ENCODE assay signal across 6 cellular contexts in genomic region chr2:219551863-219552381, GRCh38. TPM values are rescaled to one million over a fixed set of nuclear protein-coding genes. Genes with fewer than 3 reads are reported as not detected.
DNase-seq lines count a peak whose midpoint lies in the region; ATAC-seq and TF ChIP-seq lines count a peak whose summit lies in the region.

No MANE protein-coding gene starts in this region.

- H3K36me3 Mint-ChIP-seq in CD8-positive, alpha-beta memory T cell = no peaks in the 10 kb centered on the region
- no peaks in the 10 kb centered on the region for H3K36me3 Mint-ChIP-seq in activated naive CD4-positive, alpha-beta T cell treated with anti-CD3 and anti-CD28 coated beads, Interleukin-2, amount 50 U/mL, for 24 hours
- peaks cover 18% of the 10 kb centered on the region for H3K36me3 Mint-ChIP-seq in mesothelial cell of epicardium

- H3K27ac Mint-ChIP-seq in CD8-positive, alpha-beta memory T cell = peak overlapping the region in 3 of 8 donors; percentile 11 to 47 (median 26)
- peak overlapping the region; percentile 35 for H3K27ac Mint-ChIP-seq in activated naive CD4-positive, alpha-beta T cell treated with anti-CD3 and anti-CD28 coated beads, Interleukin-2, amount 50 U/mL, for 24 hours
- H3K27ac Mint-ChIP-seq in mesothelial cell of epicardium = no peak overlapping the region

- H3K9me3 Mint-ChIP-seq in CD8-positive, alpha-beta memory T cell = no peaks in the 10 kb centered on the region
- no peaks in the 10 kb centered on the region for H3K9me3 Mint-ChIP-seq in activated naive CD4-positive, alpha-beta T cell treated with anti-CD3 and anti-CD28 coated beads, Interleukin-2, amount 50 U/mL, for 24 hours
- H3K9me3 Mint-ChIP-seq in mesothelial cell of epicardium = no peaks in the 10 kb centered on the region

- peak overlapping the region; percentile 32 for H3K4me3 ChIP-seq in CD8-positive, alpha-beta memory T cell (ENCODE audit: low read length)

- H3K27me3 ChIP-seq in CD8-positive, alpha-beta memory T cell (ENCODE audit: insufficient read depth, low read length, poor library complexity, severe bottlenecking) = peaks cover 26% of the 10 kb centered on the region

- no peaks in the 10 kb centered on the region for H3K9me3 ChIP-seq in CD8-positive, alpha-beta memory T cell (ENCODE audit: low read length)

- peaks cover 36 to 74% of the 10 kb centered on the region in 2 donors for H3K27me3 Mint-ChIP-seq in CD8-positive, alpha-beta memory T cell
- peaks cover 24% of the 10 kb centered on the region for H3K27me3 Mint-ChIP-seq in activated naive CD4-positive, alpha-beta T cell treated with anti-CD3 and anti-CD28 coated beads, Interleukin-2, amount 50 U/mL, for 24 hours
- peaks cover 13% of the 10 kb centered on the region for H3K27me3 Mint-ChIP-seq in mesothelial cell of epicardium (ENCODE audit: low read depth)

- DNase-seq in CD8-positive, alpha-beta memory T cell = peak in 1 of 5 donors; percentile 26
- DNase-seq in mesothelial cell of epicardium (ENCODE audit: low spot score in 2 of 2, unreplicated experiment in 2 of 2) (no peak), NCI-H524 (lab: John Stamatoyannopoulos, UW) (no peak)
- no peak for DNase-seq in activated CD4-positive, alpha-beta T cell treated with anti-CD3 and anti-CD28 coated beads for 1 hour

- H3K36me3 ChIP-seq in CD8-positive, alpha-beta memory T cell (ENCODE audit: insufficient read depth, low read length) = no peaks in the 10 kb centered on the region

- H3K4me1 ChIP-seq in CD8-positive, alpha-beta memory T cell (ENCODE audit: insufficient read depth, low read length) = peaks cover 7% of the 10 kb centered on the region

- POLR2A ChIA-PET in CD8-positive, alpha-beta memory T cell (lab: Charles Lee) = interaction anchor here (1.0 kb wide), 1 partner anchor 164 kb away, joined by 4 read pairs; the partner anchor contains the start of gene DNPEP

- no peak overlapping the region for H3K27ac ChIP-seq in CD8-positive, alpha-beta memory T cell (ENCODE audit: low read depth, low read length)

- peak overlapping the region; percentile 55 to 91 (median 69) for H3K4me3 Mint-ChIP-seq in CD8-positive, alpha-beta memory T cell
- peak overlapping the region; percentile 76 for H3K4me3 Mint-ChIP-seq in activated naive CD4-positive, alpha-beta T cell treated with anti-CD3 and anti-CD28 coated beads, Interleukin-2, amount 50 U/mL, for 24 hours
- peak overlapping the region; percentile 76 for H3K4me3 Mint-ChIP-seq in mesothelial cell of epicardium

- ATAC-seq in HG02759 (IDR thresholded peaks at IDR 0.05; ENCODE audit: unreplicated experiment) = peak; percentile 13

- CTCF ChIA-PET in CD8-positive, alpha-beta memory T cell (lab: Charles Lee) = interaction anchor here (1.1 to 6.3 kb wide), 2 partner anchors 10 to 13 kb away, joined by 4 to 34 read pairs; partner anchors contain the start of genes CHPF and TMEM198

- no peak for TF ChIP-seq CTCF in mesothelial cell of epicardium (IDR thresholded peaks at IDR 0.05; ENCODE audit: unreplicated experiment)

- peaks cover 0 to 16% (median 9%) of the 10 kb centered on the region in 3 donors for H3K4me1 Mint-ChIP-seq in CD8-positive, alpha-beta memory T cell
- no peaks in the 10 kb centered on the region for H3K4me1 Mint-ChIP-seq in activated naive CD4-positive, alpha-beta T cell treated with anti-CD3 and anti-CD28 coated beads, Interleukin-2, amount 50 U/mL, for 24 hours
- peaks cover 9% of the 10 kb centered on the region for H3K4me1 Mint-ChIP-seq in mesothelial cell of epicardium

RNA-seq across cellular contexts. Expression of gene TMEM198, which starts 8.1 kb away (rescaled TPM):
- 1 to 10 TPM; 5.2 to 6.0 TPM for total RNA-seq in CD8-positive, alpha-beta memory T cell
- not detected for polyA plus RNA-seq in CD8-positive, alpha-beta memory T cell
- total RNA-seq in mesothelial cell of epicardium = 3.6 to 4.0 TPM (median 3.7 TPM) in 3 replicates

RNA-seq across cellular contexts. Expression of gene CHPF, which starts 8.3 kb away (rescaled TPM):
- 10 to 100 TPM; 32.9 to 36.5 TPM for total RNA-seq in CD8-positive, alpha-beta memory T cell
- 8.7 TPM for polyA plus RNA-seq in CD8-positive, alpha-beta memory T cell
- total RNA-seq in mesothelial cell of epicardium = 78.1 to 81.0 TPM (median 78.5 TPM) in 3 replicates

RNA-seq across cellular contexts. Expression of gene OBSL1, which starts 19.4 kb away (rescaled TPM):
- total RNA-seq in CD8-positive, alpha-beta memory T cell = under 1 TPM; 0.48 to 0.69 TPM
- polyA plus RNA-seq in CD8-positive, alpha-beta memory T cell = not detected
- total RNA-seq in mesothelial cell of epicardium = 307 to 319 TPM (median 316 TPM) in 3 replicates

RNA-seq across cellular contexts. Expression of gene INHA, which starts 20.2 kb away (rescaled TPM):
- not detected for total RNA-seq in CD8-positive, alpha-beta memory T cell
- not detected for polyA plus RNA-seq in CD8-positive, alpha-beta memory T cell
- total RNA-seq in mesothelial cell of epicardium = 3.0 to 3.7 TPM (median 3.6 TPM) in 3 replicates

RNA-seq across cellular contexts. Expression of gene ASIC4, which starts 37.6 kb away (rescaled TPM):
- not detected for total RNA-seq in CD8-positive, alpha-beta memory T cell
- not detected for polyA plus RNA-seq in CD8-positive, alpha-beta memory T cell
- 0.98 to 1.4 TPM (median 1.1 TPM) in 3 replicates for total RNA-seq in mesothelial cell of epicardium

Comparison
In these comparisons a context has a peak if more than half of its experiments do, and no peak if none do; other contexts are left out.
1. RNA of gene OBSL1, which starts 19.4 kb away (total RNA-seq): 307 to 319 TPM in mesothelial cell of epicardium; 0.48 to 0.69 TPM in CD8-positive, alpha-beta memory T cell; every median in the first group is over 100 times any median in the second.
2. Peak in every context shown above with its lines, with median percentiles within 50 percentile points of each other: H3K4me3 Mint-ChIP-seq.